In the genomic region with DNA sequence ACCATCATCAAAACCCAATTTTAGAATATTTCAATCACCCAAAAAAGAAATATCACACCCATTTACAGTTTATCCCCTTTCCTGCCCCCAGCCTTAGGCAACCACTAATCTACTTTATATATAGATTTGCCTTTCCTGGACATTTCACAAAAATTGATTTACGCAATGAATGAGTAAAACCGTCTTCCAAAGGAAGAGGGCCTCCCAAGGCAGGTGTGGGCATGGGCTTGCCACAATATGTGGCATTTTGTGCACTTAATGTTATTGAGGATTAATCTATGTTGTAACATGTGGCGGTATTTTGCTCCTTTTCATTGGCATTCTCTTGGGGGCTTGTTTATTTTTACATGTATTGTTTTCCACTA, we compare ENCODE assay signal across 1 cellular context.
A peak's percentile ranks its signal among the peaks of the same experiment; 100 is the strongest.
TF ChIP-seq lines count a peak whose summit lies in the region.

No MANE protein-coding gene starts in this region.

TF ChIP-seq in K562, 482 proteins besides CTCF, POLR2A, EP300 and RAD21:
- TF ChIP-seq JUNB (CRISPR knock-in tag; conservative IDR thresholded peaks at IDR 0.05): no peak
- no peak for TF ChIP-seq ZNF592 (IDR thresholded peaks at IDR 0.05)
- no peak for TF ChIP-seq GABPB1 (CRISPR knock-in tag; IDR thresholded peaks at IDR 0.05)
- TF ChIP-seq NFE2 (IDR thresholded peaks at IDR 0.05; ENCODE audit: low read depth): no peak
- TF ChIP-seq CEBPB (tag; IDR thresholded peaks at IDR 0.05): 0 out of 2 replicates have a peak, but pooled peaks have one; percentile 38
